Comparison of ENCODE assay signal across 23 cellular contexts in the genomic region with DNA sequence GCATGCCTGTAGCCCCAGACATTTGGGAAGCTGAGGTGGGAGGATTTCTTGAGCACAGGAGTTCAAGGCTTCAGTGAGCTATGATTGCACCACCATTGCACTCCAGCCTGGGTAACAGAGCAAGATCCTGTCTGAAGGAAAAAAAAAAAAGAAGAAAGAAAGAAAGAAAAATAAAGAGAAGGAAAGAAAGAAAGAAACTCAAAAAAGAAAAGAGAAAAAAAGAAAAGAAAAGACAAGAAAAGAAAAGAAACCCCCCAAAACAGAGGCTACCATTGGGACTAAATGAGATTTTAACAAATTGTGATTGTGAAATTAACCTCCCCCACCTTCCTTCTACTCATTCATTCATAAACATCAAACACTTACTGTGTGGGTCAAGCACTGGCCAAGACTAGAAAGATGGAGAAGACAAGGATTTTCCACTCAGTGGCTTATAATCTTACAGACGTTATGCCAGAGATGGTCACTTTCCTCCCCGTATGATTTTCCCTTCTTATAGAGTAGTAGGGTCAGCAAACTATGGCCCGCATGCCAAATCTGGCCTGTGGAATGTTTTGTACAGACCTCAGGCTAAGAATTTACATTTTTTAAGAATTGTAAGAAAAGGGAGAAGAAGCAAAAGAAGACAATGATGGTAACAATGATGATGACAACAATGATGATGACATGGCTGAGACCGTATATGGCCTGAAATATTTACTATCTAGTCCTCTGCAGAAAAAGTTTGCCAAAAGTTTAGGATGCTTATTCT. TPM values are rescaled to one million over a fixed set of nuclear protein-coding genes. Genes with fewer than 3 reads are reported as not detected.
"Had no signal": no experiment of that assay in that cellular context is flagged by ENCODE, and none has a peak within 500 bp of the region (broad histone marks: within the 10 kb centered on the region; RNA-seq: fewer than 3 reads in every experiment).

No MANE protein-coding gene starts in this region.

- DNase-seq: activated B cell treated with CpG ODN at 0.5 μM for 24 hours; activated CD4-positive, alpha-beta T cell treated with anti-CD3 and anti-CD28 coated beads, Interleukin-2, amount 10 ng/mL, durations not matched to agents 24 days and 14 days; activated CD8-positive, alpha-beta memory T cell treated with anti-CD3 and anti-CD28 coated beads, Interleukin-2, amount 50 U/mL, for 4 hours; activated gamma-delta T cell treated with Interleukin-2 at 50 U/mL for 16 hours; effector memory CD8-positive, alpha-beta T cell; foreskin fibroblast; mesenchymal stem cell; mucosa of descending colon; naive B cell; right lobe of liver; stimulated activated CD4-positive, alpha-beta T cell treated with anti-CD3 and anti-CD28 coated beads, Interleukin-4, amount 100 ng/mL, for 4 hours; SW 1271; testis had no signal

- H3K9ac ChIP-seq: parathyroid adenoma had no signal

- ATAC-seq: activated naive CD4-positive, alpha-beta T cell treated with anti-CD3 and anti-CD28 coated beads, Interleukin-2, amount 50 U/mL, for 72 hours; effector memory CD8-positive, alpha-beta T cell; mucosa of descending colon; stimulated activated memory B cell treated with anti-CD40 and anti-IgM and Interleukin-4, amounts not matched to agents 10 μg/mL and 1 μg/mL and 100 μg/mL, for 72 hours had no signal

- H3K4me1 ChIP-seq: parathyroid adenoma, right lobe of liver, testis had no signal

- H3K9me3 ChIP-seq: mucosa of descending colon, right lobe of liver, testis had no signal

- H3K36me3 Mint-ChIP-seq: activated naive CD4-positive, alpha-beta T cell treated with anti-CD3 and anti-CD28 coated beads, Interleukin-2, amount 50 U/mL, for 72 hours; naive B cell; stimulated activated memory B cell treated with anti-CD40 and anti-IgM and Interleukin-4, amounts not matched to agents 10 μg/mL and 1 μg/mL and 100 μg/mL, for 72 hours had no signal

- FAIRE-seq: TTC549, urothelium cell line had no signal

- H3K4me2 ChIP-seq: smooth muscle cell had no signal

- H3K27ac ChIP-seq: cardiac muscle cell, parathyroid adenoma, right lobe of liver had no signal

- H3K27ac Mint-ChIP-seq: activated B cell treated with CpG ODN at 0.5 μM for 24 hours; activated CD4-positive, alpha-beta T cell treated with anti-CD3 and anti-CD28 coated beads, Interleukin-2, amount 10 ng/mL, durations not matched to agents 24 days and 14 days; stimulated activated memory B cell treated with anti-CD40 and anti-IgM and Interleukin-4, amounts not matched to agents 10 μg/mL and 1 μg/mL and 100 μg/mL, for 72 hours; T-helper 2 cell treated with Interferon-gamma antibody and Interleukin-4, amounts not matched to agents 5 μg/mL and 100 μg/mL, for 36 hours had no signal

- H3K4me3 Mint-ChIP-seq: activated B cell treated with CpG ODN at 0.5 μM for 24 hours; activated CD4-positive, alpha-beta T cell treated with anti-CD3 and anti-CD28 coated beads, Interleukin-2, amount 10 ng/mL, durations not matched to agents 24 days and 14 days; effector memory CD8-positive, alpha-beta T cell; naive B cell; stimulated activated memory B cell treated with anti-CD40 and anti-IgM and Interleukin-4, amounts not matched to agents 10 μg/mL and 1 μg/mL and 100 μg/mL, for 72 hours; T-helper 2 cell treated with Interferon-gamma antibody and Interleukin-4, amounts not matched to agents 5 μg/mL and 100 μg/mL, for 36 hours had no signal

- H3K27me3 ChIP-seq: cardiac muscle cell, right lobe of liver, testis had no signal

- H3K36me3 ChIP-seq: cardiac muscle cell, right lobe of liver had no signal

- H3K79me2 ChIP-seq: parathyroid adenoma had no signal

- H3K4me1 Mint-ChIP-seq: activated B cell treated with CpG ODN at 0.5 μM for 24 hours; stimulated activated memory B cell treated with anti-CD40 and anti-IgM and Interleukin-4, amounts not matched to agents 10 μg/mL and 1 μg/mL and 100 μg/mL, for 72 hours had no signal

- H3K27me3 Mint-ChIP-seq: activated CD4-positive, alpha-beta T cell treated with anti-CD3 and anti-CD28 coated beads, Interleukin-2, amount 10 ng/mL, durations not matched to agents 24 days and 14 days; effector memory CD8-positive, alpha-beta T cell; stimulated activated memory B cell treated with anti-CD40 and anti-IgM and Interleukin-4, amounts not matched to agents 10 μg/mL and 1 μg/mL and 100 μg/mL, for 72 hours had no signal

- H3K9me3 Mint-ChIP-seq: activated B cell treated with CpG ODN at 0.5 μM for 24 hours; activated CD4-positive, alpha-beta T cell treated with anti-CD3 and anti-CD28 coated beads, Interleukin-2, amount 10 ng/mL, durations not matched to agents 24 days and 14 days; effector memory CD8-positive, alpha-beta T cell; naive B cell; stimulated activated memory B cell treated with anti-CD40 and anti-IgM and Interleukin-4, amounts not matched to agents 10 μg/mL and 1 μg/mL and 100 μg/mL, for 72 hours; T-helper 2 cell treated with Interferon-gamma antibody and Interleukin-4, amounts not matched to agents 5 μg/mL and 100 μg/mL, for 36 hours had no signal

- H3K4me3 ChIP-seq: cardiac muscle cell, mucosa of descending colon, right lobe of liver, smooth muscle cell, testis had no signal

- H2AFZ ChIP-seq: parathyroid adenoma had no signal

RNA-seq across cellular contexts. Expression of gene FYB1, which starts 1.1 kb away (rescaled TPM):
- total RNA-seq: cardiac muscle cell, dermis microvascular lymphatic vessel endothelial cell, glomerular endothelial cell had no signal
- polyA plus RNA-seq: cardiac muscle cell had no signal
